Comparison of ENCODE assay signal across 14 cellular contexts in genomic region chr1:31572323-31573104, GRCh38. TPM values are rescaled to one million over a fixed set of nuclear protein-coding genes. Genes with fewer than 3 reads are reported as not detected.
DNase-seq lines count a peak whose midpoint lies in the region; ATAC-seq, FAIRE-seq and TF ChIP-seq lines count a peak whose summit lies in the region.
"Had no signal": no experiment of that assay in that cellular context is flagged by ENCODE, and none has a peak within 500 bp of the region (broad histone marks: within the 10 kb centered on the region; RNA-seq: fewer than 3 reads in every experiment).

No MANE protein-coding gene starts in this region.

- TF ChIP-seq CTCF in breast epithelium (IDR thresholded peaks at IDR 0.05), result no peak

- no peaks in the 10 kb centered on the region for H3K9me3 ChIP-seq in GM23248 (ENCODE audit: low read depth)
- H3K9me3 ChIP-seq in breast epithelium, result no peaks in the 10 kb centered on the region

- peak; percentile 72 for DNase-seq in GM23248
- peak in 1 of 2 donors; percentile 70 for DNase-seq in breast epithelium (ENCODE audit: low spot score in 2 of 2)
- peak; percentile 49 for DNase-seq in left lobe of liver (ENCODE audit: low spot score)
- peak; percentile 7 for DNase-seq in stimulated activated CD8-positive, alpha-beta memory T cell treated with anti-CD3 and anti-CD28 coated beads, Interleukin-4, amount 100 ng/mL, for 48 hours
- DNase-seq in urothelium cell line (ENCODE audit: low spot score), result no peak
- DNase-seq in T-helper 2 cell, result no peak
- no peak for DNase-seq in stimulated activated CD4-positive, alpha-beta T cell treated with anti-CD3 and anti-CD28 coated beads, Interleukin-4, amount 100 ng/mL, for 24 hours
- DNase-seq: activated T-cell treated with anti-CD3 and anti-CD28 coated beads, Interleukin-2, amount 50 U/mL, for 48 hours; DMS53; NCI-H2029; stimulated activated naive CD4-positive, alpha-beta T cell treated with Interleukin-2 at 50 U/mL for 16 hours had no signal

- in situ Hi-C loops in GM23248 (cut with MboI), result no loop called here

- no peak for TF ChIP-seq POLR2A in breast epithelium (IDR thresholded peaks at IDR 0.05)

- peaks cover 31% of the 10 kb centered on the region for H3F3A ChIP-seq in GM23248 (ENCODE audit: insufficient read depth)

- 82 to 83% methylated on average over 6 to 7 of the region's 7 CpGs for WGBS in GM23248 (ENCODE audit: low coverage in 1 of 2, low lambda C conversion rate in 2 of 2, missing lambda C conversion rate in 2 of 2), 2 experiments

- intact Hi-C loops in breast epithelium (cut with DNase I; ENCODE audit: low total_unique reads), result no loop called here

- no peaks in the 10 kb centered on the region for H3K27me3 ChIP-seq in GM23248 (replicated peaks; ENCODE audit: insufficient read depth)
- no peaks in the 10 kb centered on the region for H3K27me3 ChIP-seq in breast epithelium
- H3K27me3 ChIP-seq: cardiac muscle cell had no signal

- no peaks in the 10 kb centered on the region for H4K20me1 ChIP-seq in GM23248 (ENCODE audit: insufficient read depth)

- H3K9me2 ChIP-seq in GM23248 (ENCODE audit: insufficient read depth), result no peaks in the 10 kb centered on the region

- no peak overlapping the region for H2AFZ ChIP-seq in GM23248

- FAIRE-seq in urothelium cell line (lab: Jason Lieb, UNC), result no peak
- FAIRE-seq: GM18507 had no signal

- no peaks in the 10 kb centered on the region for H3K36me3 ChIP-seq in GM23248 (ENCODE audit: low read depth)
- no peaks in the 10 kb centered on the region for H3K36me3 ChIP-seq in breast epithelium
- H3K36me3 ChIP-seq: cardiac muscle cell had no signal

- no peak overlapping the region for H3K9ac ChIP-seq in GM23248

- H3K79me2 ChIP-seq in GM23248 (ENCODE audit: insufficient read depth), result no peaks in the 10 kb centered on the region

- H3K4me1 ChIP-seq in GM23248 (ENCODE audit: insufficient read depth) (peaks cover 66% of the 10 kb centered on the region), breast epithelium (peaks cover 10 to 27% of the 10 kb centered on the region in 2 donors)

- ATAC-seq in left lobe of liver (peak; percentile 50), HG02798 (IDR thresholded peaks at IDR 0.05; ENCODE audit: poor library complexity, unreplicated experiment) (no peak)

- no peak overlapping the region for H3K4me3 ChIP-seq in GM23248
- no peak overlapping the region for H3K4me3 ChIP-seq in breast epithelium
- H3K4me3 ChIP-seq: cardiac muscle cell had no signal

- peak overlapping the region; percentile 51 for H3K4me2 ChIP-seq in GM23248 (ENCODE audit: unreplicated experiment)

- no peak overlapping the region for H3K27ac ChIP-seq in GM23248
- H3K27ac ChIP-seq in breast epithelium, result peak overlapping the region; percentile 93 to 94
- H3K27ac ChIP-seq: cardiac muscle cell had no signal

RNA-seq across cellular contexts. Expression of gene TINAGL1, which starts 3.8 kb away (rescaled TPM):
- total RNA-seq in GM23248 (2014; rRNA removed; shearing (Covaris generic)), result 3.5 and 4.7 TPM in 2 replicates
- 1.1 and 1.4 TPM in 2 replicates for polyA plus RNA-seq in GM23248 (2016; fragmentation: Nextera tagmentation; extraction: Ambion mirVana)
- total RNA-seq in breast epithelium (100 to 1,000 TPM in 2 of 3 donors, 10 to 100 TPM in 1; 85.9 to 187 (median 144) TPM), left lobe of liver (12.0 TPM)

RNA-seq across cellular contexts. Expression of gene HCRTR1, which starts 45.0 kb away (rescaled TPM):
- total RNA-seq in GM23248 (2014; rRNA removed; shearing (Covaris generic)), result not detected in 2 replicates
- not detected in 2 replicates for polyA plus RNA-seq in GM23248 (2016; fragmentation: Nextera tagmentation; extraction: Ambion mirVana)
- not detected for total RNA-seq in breast epithelium
- total RNA-seq in left lobe of liver, result not detected
- total RNA-seq: cardiac muscle cell had no signal
- polyA plus RNA-seq: cardiac muscle cell had no signal

Comparison
In these comparisons a context has a peak if more than half of its experiments do, and no peak if none do; other contexts are left out.
1. DNase-seq: peak in GM23248 (single experiment), left lobe of liver (single experiment) and stimulated activated CD8-positive, alpha-beta memory T cell treated with anti-CD3 and anti-CD28 coated beads, Interleukin-4, amount 100 ng/mL, for 48 hours (single experiment); none in urothelium cell line (single experiment), T-helper 2 cell (0 of 5) and stimulated activated CD4-positive, alpha-beta T cell treated with anti-CD3 and anti-CD28 coated beads, Interleukin-4, amount 100 ng/mL, for 24 hours (single experiment).